Comparison of ENCODE assay signal across 23 cellular contexts in the genomic region with DNA sequence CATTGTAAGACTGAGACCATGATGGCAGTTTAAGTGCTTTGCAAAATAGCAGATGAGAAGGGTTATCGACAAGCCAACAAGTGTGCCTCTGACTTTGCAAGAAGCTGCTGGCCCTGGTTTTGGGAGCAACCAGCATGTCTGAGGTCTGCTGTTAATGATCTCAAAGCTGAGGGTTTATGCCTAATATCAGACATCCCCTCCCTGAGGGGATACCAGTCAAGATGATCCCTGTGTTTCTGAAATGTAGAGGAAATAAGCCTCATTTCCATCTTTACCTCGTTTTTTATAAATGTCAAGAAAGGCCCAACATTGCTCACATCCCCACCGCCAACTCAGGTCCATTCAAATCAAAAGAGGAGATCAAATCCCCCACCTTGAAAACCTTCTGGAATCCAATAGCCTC.
"Had no signal": no experiment of that assay in that cellular context is flagged by ENCODE, and none has a peak within 500 bp of the region (broad histone marks: within the 10 kb centered on the region; RNA-seq: fewer than 3 reads in every experiment).

No MANE protein-coding gene starts in this region.

- H3K27me3 ChIP-seq: esophagus squamous epithelium, gastrocnemius medialis, left lung had no signal

- H3K27ac ChIP-seq: coronary artery, dorsolateral prefrontal cortex, epithelial cell of prostate, esophagus squamous epithelium, gastrocnemius medialis, heart right ventricle, left lung, lower lobe of right lung had no signal

- H3K4me3 ChIP-seq: coronary artery, dorsolateral prefrontal cortex, esophagus squamous epithelium, gastrocnemius medialis, heart right ventricle, left lung, lower lobe of right lung, mucosa of descending colon had no signal

- DNase-seq: dermis blood vessel endothelial cell; dorsolateral prefrontal cortex; effector CD4-positive, alpha-beta T cell; effector memory CD4-positive, alpha-beta T cell; erythroblast; esophagus squamous epithelium; foreskin fibroblast; foreskin melanocyte; gastrocnemius medialis; glutamatergic neuron; head of caudate nucleus; heart right ventricle; hippocampal formation; left cardiac atrium; left lung; left ventricle myocardium superior; lower lobe of right lung; mesenchymal stem cell; mucosa of descending colon; naive B cell had no signal

- H3K36me3 ChIP-seq: esophagus squamous epithelium, gastrocnemius medialis, heart right ventricle, left lung, lower lobe of right lung had no signal

- ATAC-seq: esophagus mucosa, gastrocnemius medialis, heart right ventricle, left cardiac atrium, left lung, left ventricle myocardium superior, lower lobe of right lung, mucosa of descending colon had no signal

- H3K9me3 ChIP-seq: gastrocnemius medialis had no signal

- H3K4me1 ChIP-seq: esophagus squamous epithelium, gastrocnemius medialis, left lung had no signal
